In the genomic region with DNA sequence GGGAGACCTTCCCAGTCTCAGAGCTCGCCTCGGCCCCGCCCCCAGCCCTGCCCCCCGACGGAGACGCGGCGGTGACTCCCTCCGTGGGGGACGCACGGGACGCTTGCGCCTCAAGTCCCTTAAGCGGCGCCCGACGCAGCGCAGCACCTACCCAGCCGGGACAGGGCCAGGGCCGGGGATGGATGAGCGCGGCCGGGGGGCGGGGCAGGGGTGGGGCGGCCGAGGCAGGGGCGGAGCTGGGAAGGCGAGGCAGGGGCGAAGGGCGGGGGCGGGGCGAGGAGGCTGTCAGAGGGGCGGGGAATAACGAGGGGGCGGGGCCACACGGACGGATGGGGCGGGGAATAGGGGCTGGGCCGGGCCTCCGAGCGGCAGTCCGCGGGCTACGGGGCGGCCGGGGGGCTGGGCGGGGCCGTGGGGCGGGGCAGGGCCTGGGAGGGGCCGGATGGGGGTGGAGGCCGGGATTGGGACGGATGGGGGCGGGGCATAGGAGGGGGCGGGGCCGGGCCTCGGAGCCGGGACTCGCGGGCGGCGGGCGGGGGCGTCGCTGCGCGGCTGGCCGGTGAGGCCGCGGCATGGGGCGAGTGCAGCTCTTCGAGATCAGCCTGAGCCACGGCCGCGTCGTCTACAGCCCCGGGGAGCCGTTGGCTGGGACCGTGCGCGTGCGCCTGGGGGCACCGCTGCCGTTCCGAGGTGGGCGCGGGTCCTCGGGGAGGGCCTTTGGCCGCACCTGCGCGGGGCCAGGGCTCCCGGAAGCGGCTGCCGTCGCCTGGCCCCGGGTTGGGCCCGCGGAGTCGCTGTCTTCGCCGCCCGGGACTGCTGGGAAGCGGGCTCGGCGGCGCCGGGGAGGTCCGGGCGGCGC, we compare ENCODE assay signal across 8 cellular contexts. TPM values are rescaled to one million over a fixed set of nuclear protein-coding genes. Genes with fewer than 3 reads are reported as not detected.
A peak's percentile ranks its signal among the peaks of the same experiment; 100 is the strongest.
DNase-seq lines count a peak whose midpoint lies in the region; ATAC-seq and TF ChIP-seq lines count a peak whose summit lies in the region.

A gene with protein sequence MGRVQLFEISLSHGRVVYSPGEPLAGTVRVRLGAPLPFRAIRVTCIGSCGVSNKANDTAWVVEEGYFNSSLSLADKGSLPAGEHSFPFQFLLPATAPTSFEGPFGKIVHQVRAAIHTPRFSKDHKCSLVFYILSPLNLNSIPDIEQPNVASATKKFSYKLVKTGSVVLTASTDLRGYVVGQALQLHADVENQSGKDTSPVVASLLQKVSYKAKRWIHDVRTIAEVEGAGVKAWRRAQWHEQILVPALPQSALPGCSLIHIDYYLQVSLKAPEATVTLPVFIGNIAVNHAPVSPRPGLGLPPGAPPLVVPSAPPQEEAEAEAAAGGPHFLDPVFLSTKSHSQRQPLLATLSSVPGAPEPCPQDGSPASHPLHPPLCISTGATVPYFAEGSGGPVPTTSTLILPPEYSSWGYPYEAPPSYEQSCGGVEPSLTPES (plus strand): TSS at position 541 of the 859 bp plus-strand sequence. CDS start 32 bp downstream, at position 573.

- WGBS in lung, 2 donors: 1% methylated on average over 49 to 109 of the region's 109 CpGs

- CTCF ChIA-PET in BJ (lab: Yijun Ruan, JAX): no interaction called here
- CTCF ChIA-PET in activated CD8-positive, alpha-beta T cell treated with anti-CD3 and anti-CD28 coated beads for 36 hours (lab: Charles Lee): no interaction called here

- H3K27me3 Mint-ChIP-seq in activated CD8-positive, alpha-beta T cell treated with anti-CD3 and anti-CD28 coated beads for 36 hours: no peaks in the 10 kb centered on the region

- peaks cover 23% of the 10 kb centered on the region for H3K4me1 Mint-ChIP-seq in activated CD8-positive, alpha-beta T cell treated with anti-CD3 and anti-CD28 coated beads for 36 hours (ENCODE audit: low read depth)

- H3K4me3 Mint-ChIP-seq in activated CD8-positive, alpha-beta T cell treated with anti-CD3 and anti-CD28 coated beads for 36 hours: peak within 1 kb of the TSS; percentile 80

- DNase-seq in BJ (ENCODE audit: low read depth): no peak
- peak; percentile 48 for DNase-seq in NCI-H82 treated with DMSO at 0.1 percent for 48 hours (lab: John Stamatoyannopoulos, UW; ENCODE audit: unreplicated experiment)
- DNase-seq in activated CD8-positive, alpha-beta T cell treated with anti-CD3 and anti-CD28 coated beads for 36 hours: peak; percentile 93
- peak; percentile 87 for DNase-seq in effector CD4-positive, alpha-beta T cell
- peak; percentile 94 for DNase-seq in lung (ENCODE audit: low spot score)
- DNase-seq in stimulated activated CD4-positive, alpha-beta T cell treated with anti-CD3 and anti-CD28 coated beads, TNF-alpha, amount 100 ng/mL, for 24 hours (ENCODE audit: low read depth in 3 of 3): peak; percentile 82 to 91 (median 87)

- no peaks in the 10 kb centered on the region; the same call in 1 of the 2 replicates for H3K27me3 ChIP-seq in BJ (ENCODE audit: control insufficient read depth, insufficient read depth, low read length)
- no peaks in the 10 kb centered on the region for H3K27me3 ChIP-seq in lung (ENCODE audit: control insufficient read depth, insufficient read depth)

- H3K36me3 Mint-ChIP-seq in activated CD8-positive, alpha-beta T cell treated with anti-CD3 and anti-CD28 coated beads for 36 hours (ENCODE audit: low read depth): no peaks in the 10 kb centered on the region

- no peaks in the 10 kb centered on the region for H3K9me3 Mint-ChIP-seq in activated CD8-positive, alpha-beta T cell treated with anti-CD3 and anti-CD28 coated beads for 36 hours

- peak within 1 kb of the TSS; percentile 15 for H3K27ac Mint-ChIP-seq in activated CD8-positive, alpha-beta T cell treated with anti-CD3 and anti-CD28 coated beads for 36 hours

- ATAC-seq in GM19324 (IDR thresholded peaks at IDR 0.05; ENCODE audit: low FRiP score, unreplicated experiment) (peak; percentile 70), HG03460 (IDR thresholded peaks at IDR 0.05; ENCODE audit: unreplicated experiment) (peak; percentile 74), lung (ENCODE audit: insufficient read depth, low FRiP score) (peak; percentile 86)
- peak; percentile 88 for ATAC-seq in activated CD8-positive, alpha-beta T cell treated with anti-CD3 and anti-CD28 coated beads for 36 hours

- no peaks in the 10 kb centered on the region for H3K9me3 ChIP-seq in lung (ENCODE audit: control insufficient read depth in 2 of 2, insufficient read depth in 1 of 2, low read length in 1 of 2)

- TF ChIP-seq CTCF in BJ (IDR thresholded peaks at IDR 0.05; ENCODE audit: insufficient read depth, low read depth, low read length) (no peak), lung (IDR thresholded peaks at IDR 0.05; ENCODE audit: control extremely low read depth, extremely low read depth) (no peak)
- TF ChIP-seq CTCF in activated CD8-positive, alpha-beta T cell treated with anti-CD3 and anti-CD28 coated beads for 36 hours (IDR thresholded peaks at IDR 0.05): no peak

- POLR2A ChIA-PET in BJ (lab: Charles Lee): interaction anchor here (0.6 kb wide), 1 partner anchor 45 kb away, joined by 3 read pairs; no protein-coding TSS in a partner anchor
- POLR2A ChIA-PET in activated CD8-positive, alpha-beta T cell treated with anti-CD3 and anti-CD28 coated beads for 36 hours (lab: Charles Lee): no interaction called here

- H3K4me1 ChIP-seq in lung (ENCODE audit: control insufficient read depth in 2 of 2, insufficient read depth in 2 of 2, low read length in 2 of 2): peaks cover 4 to 21% of the 10 kb centered on the region in 2 donors

- H3K4me3 ChIP-seq in BJ (ENCODE audit: low read depth, low read length) (peak within 1 kb of the TSS; percentile 73), lung (peak within 1 kb of the TSS; percentile 87)

- intact Hi-C loops in activated CD8-positive, alpha-beta T cell treated with anti-CD3 and anti-CD28 coated beads for 36 hours (cut with micrococcal nuclease): no loop called here

- H3K27ac ChIP-seq in lung (ENCODE audit: low read depth in 1 of 2, low read length in 1 of 2): peak within 1 kb of the TSS; percentile 86 to 95

- H3K36me3 ChIP-seq in BJ (ENCODE audit: control insufficient read depth, insufficient read depth, low read length) (no peaks in the 10 kb centered on the region), lung (ENCODE audit: control insufficient read depth in 2 of 2, insufficient read depth in 2 of 2, low read length in 2 of 2) (no peaks in the 10 kb centered on the region)

RNA-seq across cellular contexts. Expression of the gene that starts here (rescaled TPM):
- polyA plus RNA-seq in BJ (2011; rRNA removed): 22.0 and 46.1 TPM in 2 replicates
- polyA minus RNA-seq in BJ (2011; rRNA and poly(A)+ RNA removed): 17.2 and 31.7 TPM in 2 replicates
- total RNA-seq in activated CD8-positive, alpha-beta T cell treated with anti-CD3 and anti-CD28 coated beads for 36 hours: 10 to 100 TPM; 29.0 TPM
- 10 to 100 TPM; 57.4 to 94.8 TPM for total RNA-seq in lung
- polyA plus RNA-seq in lung: 100 to 1,000 TPM in 1 of 2 donors, 10 to 100 TPM in 1; 94.4 to 137 TPM
